ENCODE assay signal across 7 cellular contexts in genomic region chr2:66435549-66435875, GRCh38. TPM values are rescaled to one million over a fixed set of nuclear protein-coding genes. Genes with fewer than 3 reads are reported as not detected.
DNase-seq lines count a peak whose midpoint lies in the region; ATAC-seq and TF ChIP-seq lines count a peak whose summit lies in the region.

No MANE protein-coding gene starts in this region.

- H3K36me3 ChIP-seq in right atrium auricular region = no peaks in the 10 kb centered on the region
- H3K36me3 ChIP-seq in spleen = no peaks in the 10 kb centered on the region

- POLR2A ChIA-PET in WTC11 (lab: Charles Lee) = no interaction called here

- peaks cover 64% of the 10 kb centered on the region for H3K4me1 Mint-ChIP-seq in WTC11

- CTCF ChIA-PET in WTC11 (lab: Charles Lee) = interaction anchor here (0.6 to 5.8 kb wide), 3 partner anchors 10 to 637 kb away, joined by 3 to 81 read pairs (median 37); no protein-coding TSS in a partner anchor

- no peak for ATAC-seq in WTC11

- WGBS in spleen, 5 donors = 1 to 6% (median 3%) methylated on average over 15 of the region's 15 CpGs

- H3K4me1 ChIP-seq in right atrium auricular region (peaks cover 0 to 20% of the 10 kb centered on the region in 2 donors), spleen (peaks cover 0 to 90% (median 43%) of the 10 kb centered on the region in 6 donors)

- TF ChIP-seq POLR2A in spleen (IDR thresholded peaks at IDR 0.05) = no peak

- H3K9me3 Mint-ChIP-seq in WTC11 = no peaks in the 10 kb centered on the region

- H3K4me3 Mint-ChIP-seq in WTC11 = peak overlapping the region; percentile 97

- H3K27ac ChIP-seq in right atrium auricular region (peak overlapping the region; percentile 89 to 94), spleen (peak overlapping the region; percentile 48 to 90 (median 82))

- H3K27me3 ChIP-seq in right atrium auricular region (no peaks in the 10 kb centered on the region), spleen (replicated peaks in 1 of 7) (peaks cover 0 to 100% (median 45%) of the 10 kb centered on the region in 7 donors)

- no peak overlapping the region for H3K27ac Mint-ChIP-seq in WTC11

- H3K4me3 ChIP-seq in HFF-Myc (replicated peaks; ENCODE audit: low read depth, low read length) (peak overlapping the region; percentile 83), right atrium auricular region (peak overlapping the region; percentile 62 to 76), spleen (peak overlapping the region; percentile 55 to 82 (median 66))

- H3K36me3 Mint-ChIP-seq in WTC11 = no peaks in the 10 kb centered on the region

- no peak for TF ChIP-seq CTCF in HFF-Myc (IDR thresholded peaks at IDR 0.05; ENCODE audit: low read depth, low read length, missing control alignments)
- TF ChIP-seq CTCF in WTC11 (IDR thresholded peaks at IDR 0.05) = no peak
- no peak for TF ChIP-seq CTCF in right atrium auricular region (IDR thresholded peaks at IDR 0.05)
- no peak for TF ChIP-seq CTCF in spleen (IDR thresholded peaks at IDR 0.05 in 8 of 11, conservative IDR thresholded peaks at IDR 0.05 in 3 of 11)

- peaks cover 100% of the 10 kb centered on the region for H3K27me3 Mint-ChIP-seq in WTC11 (ENCODE audit: low read depth)

- intact Hi-C loops in spleen (cut with DNase I; ENCODE audit: low total_unique reads) = no loop called here

- DNase-seq in HFF-Myc (ENCODE audit: extremely low read depth, low read depth) = no peak
- no peak for DNase-seq in WTC11 (ENCODE audit: low spot score)
- no peak for DNase-seq in right atrium auricular region (ENCODE audit: low spot score)
- DNase-seq in spleen = no peak
- DNase-seq in AG08396 (ENCODE audit: low spot score) = no peak
- DNase-seq in stimulated activated CD8-positive, alpha-beta memory T cell treated with anti-CD3 and anti-CD28 coated beads, Interleukin-4, amount 100 ng/mL, for 48 hours = no peak
- no peak for DNase-seq in putamen (ENCODE audit: low spot score)

- H3K9me3 ChIP-seq in right atrium auricular region (no peaks in the 10 kb centered on the region), spleen (no peaks in the 10 kb centered on the region)

TF ChIP-seq in WTC11, 78 proteins besides CTCF, POLR2A, EP300 and RAD21:
- TF ChIP-seq, protein P1, sequence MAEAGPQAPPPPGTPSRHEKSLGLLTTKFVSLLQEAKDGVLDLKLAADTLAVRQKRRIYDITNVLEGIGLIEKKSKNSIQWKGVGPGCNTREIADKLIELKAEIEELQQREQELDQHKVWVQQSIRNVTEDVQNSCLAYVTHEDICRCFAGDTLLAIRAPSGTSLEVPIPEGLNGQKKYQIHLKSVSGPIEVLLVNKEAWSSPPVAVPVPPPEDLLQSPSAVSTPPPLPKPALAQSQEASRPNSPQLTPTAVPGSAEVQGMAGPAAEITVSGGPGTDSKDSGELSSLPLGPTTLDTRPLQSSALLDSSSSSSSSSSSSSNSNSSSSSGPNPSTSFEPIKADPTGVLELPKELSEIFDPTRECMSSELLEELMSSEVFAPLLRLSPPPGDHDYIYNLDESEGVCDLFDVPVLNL (CRISPR knock-in tag; IDR thresholded peaks at IDR 0.05; ENCODE audit: borderline replicate concordance, low read depth) = no peak
- TF ChIP-seq CBFB (CRISPR knock-in tag; IDR thresholded peaks at IDR 0.05; ENCODE audit: low read depth) (no peak), NFATC4 (CRISPR knock-in tag; IDR thresholded peaks at IDR 0.05) (no peak), MYBL2 (CRISPR knock-in tag; IDR thresholded peaks at IDR 0.05) (no peak), AR (CRISPR knock-in tag; IDR thresholded peaks at IDR 0.05) (no peak), ATF1 (CRISPR knock-in tag; IDR thresholded peaks at IDR 0.05) (no peak), NFYB (CRISPR knock-in tag; conservative IDR thresholded peaks at IDR 0.05; ENCODE audit: low read depth) (no peak), TCF7 (CRISPR knock-in tag; IDR thresholded peaks at IDR 0.05; ENCODE audit: low read depth) (no peak)

RNA-seq across cellular contexts. Expression of gene MEIS1, which starts 0.6 kb away (rescaled TPM):
- total RNA-seq in WTC11 (2021) (0.30 to 0.48 TPM (median 0.39 TPM) in 3 replicates), right atrium auricular region (10 to 100 TPM; 13.6 to 16.7 TPM), spleen (10 to 100 TPM; 23.6 to 81.4 (median 44.1) TPM)
- polyA plus RNA-seq in spleen = 10 to 100 TPM; 13.1 to 19.4 (median 14.1) TPM
